Comparison of ENCODE assay signal across 27 cellular contexts in genomic region chr12:27005495-27005894, GRCh38. TPM values are rescaled to one million over a fixed set of nuclear protein-coding genes. Genes with fewer than 3 reads are reported as not detected.
DNase-seq lines count a peak whose midpoint lies in the region; ATAC-seq, FAIRE-seq and TF ChIP-seq lines count a peak whose summit lies in the region.
"Had no signal": no experiment of that assay in that cellular context is flagged by ENCODE, and none has a peak within 500 bp of the region (broad histone marks: within the 10 kb centered on the region; RNA-seq: fewer than 3 reads in every experiment).

No MANE protein-coding gene starts in this region.

- H4K20me1 ChIP-seq in Loucy (ENCODE audit: insufficient read depth, low read length, poor library complexity, severe bottlenecking), result peaks cover 27% of the 10 kb centered on the region
- no peaks in the 10 kb centered on the region for H4K20me1 ChIP-seq in K562 (replicated peaks; ENCODE audit: control insufficient read depth, insufficient read depth, low read length)

- H3K4me1 ChIP-seq in Loucy (ENCODE audit: insufficient read depth, low read length, poor library complexity, severe bottlenecking), result peaks cover 86% of the 10 kb centered on the region
- peaks cover 0 to 6% of the 10 kb centered on the region in 2 experiments; a peak in 1 of 5 replicates for H3K4me1 ChIP-seq in K562 (replicated peaks in 1 of 2; ENCODE audit: control insufficient read depth in 2 of 2, insufficient read depth in 2 of 2, low read length in 2 of 2)
- H3K4me1 ChIP-seq: Peyer's patch, SJSA1 had no signal

- no peak for TF ChIP-seq POLR2A in K562 (conservative IDR thresholded peaks at IDR 0.05)

- no peak overlapping the region for H2AFZ ChIP-seq in Loucy (ENCODE audit: low read length)
- no peak overlapping the region for H2AFZ ChIP-seq in K562 (ENCODE audit: low read depth, low read length)
- H2AFZ ChIP-seq: GM23338 had no signal

- H3K79me2 ChIP-seq in Loucy (ENCODE audit: insufficient read depth, low read length) (peaks cover 88% of the 10 kb centered on the region), K562 (ENCODE audit: control insufficient read depth, insufficient read depth, low read length) (peaks cover 7% of the 10 kb centered on the region; the same call in 2 of the 3 replicates)

- no peak overlapping the region for H3K4me3 Mint-ChIP-seq in CD14-positive monocyte
- H3K4me3 Mint-ChIP-seq: CD4-positive, alpha-beta T cell; GM23338 had no signal

- peaks cover 4 to 6% of the 10 kb centered on the region in 2 donors for H3K36me3 Mint-ChIP-seq in CD14-positive monocyte

- peak overlapping the region in 4 of 7 donors; percentile 1 to 56 (median 14) for H3K27ac Mint-ChIP-seq in CD14-positive monocyte
- H3K27ac Mint-ChIP-seq: CD4-positive, alpha-beta T cell; GM23338 had no signal

- H3K27me3 Mint-ChIP-seq in CD14-positive monocyte (ENCODE audit: low read depth in 3 of 3), result no peaks in the 10 kb centered on the region
- H3K27me3 Mint-ChIP-seq: CD4-positive, alpha-beta T cell had no signal

- no peak for FAIRE-seq in K562 (lab: Jason Lieb, UNC)
- FAIRE-seq in GM19239 (lab: Jason Lieb, UNC), result no peak
- FAIRE-seq: GM12878 had no signal

- H3K27me3 ChIP-seq in Loucy (ENCODE audit: insufficient read depth, low read length, poor library complexity, severe bottlenecking), result no peaks in the 10 kb centered on the region
- H3K27me3 ChIP-seq in K562 (ENCODE audit: control insufficient read depth in 2 of 2, insufficient read depth in 2 of 2, low read length in 2 of 2), result no peaks in the 10 kb centered on the region
- H3K27me3 ChIP-seq: BE2C, Peyer's patch, SJSA1 had no signal

- H3K9me2 ChIP-seq in Loucy (replicated peaks; ENCODE audit: low read depth, low read length), result no peaks in the 10 kb centered on the region

- peaks cover 9% of the 10 kb centered on the region; the same call in 1 of the 2 replicates for H3F3A ChIP-seq in Loucy (ENCODE audit: low read depth)

- in situ Hi-C loops in K562 (cut with MboI), result no loop called here

- POLR2A ChIA-PET in K562 (lab: Yijun Ruan, JAX), result no interaction called here

- peaks cover 65% of the 10 kb centered on the region for H3K4me1 Mint-ChIP-seq in CD14-positive monocyte

- H3K9ac ChIP-seq in Loucy (ENCODE audit: low read depth, low read length, poor library complexity, severe bottlenecking) (no peak overlapping the region), K562 (ENCODE audit: insufficient read depth in 1 of 2, low read depth in 2 of 2, low read length in 2 of 2) (no peak overlapping the region)
- H3K9ac ChIP-seq: KMS-11 had no signal

- TF ChIP-seq EP300 in K562 (IDR thresholded peaks at IDR 0.05; ENCODE audit: low read length), result no peak

- no peaks in the 10 kb centered on the region for H3K9me3 Mint-ChIP-seq in CD14-positive monocyte
- H3K9me3 Mint-ChIP-seq: CD4-positive, alpha-beta T cell; GM23338 had no signal

- TF ChIP-seq RAD21 in K562 (CRISPR knock-in tag; conservative IDR thresholded peaks at IDR 0.05 in 1 of 2, IDR thresholded peaks at IDR 0.05 in 1 of 2), result no peak

- H3K36me3 ChIP-seq in Loucy (ENCODE audit: insufficient read depth, low read length) (no peaks in the 10 kb centered on the region), K562 (ENCODE audit: control insufficient read depth, insufficient read depth, low read length) (no peaks in the 10 kb centered on the region)
- H3K36me3 ChIP-seq: BE2C, Peyer's patch, SJSA1 had no signal

- no TSS peak for BruUV-seq in K562 (replicated peaks; lab: Mats Ljungman, UMichigan)

- TF ChIP-seq CTCF in CD14-positive monocyte (IDR thresholded peaks at IDR 0.05) (no peak), Loucy (conservative IDR thresholded peaks at IDR 0.05; ENCODE audit: low read length) (no peak), K562 (IDR thresholded peaks at IDR 0.05 in 2 of 3, conservative IDR thresholded peaks at IDR 0.05 in 1 of 3; ENCODE audit: insufficient read depth in 2 of 3, low read depth in 1 of 3, low read length in 3 of 3) (no peak)

- H3K4me3 ChIP-seq in Loucy (ENCODE audit: low read length, poor library complexity, severe bottlenecking) (no peak overlapping the region), K562 (no peak overlapping the region)
- H3K4me3 ChIP-seq: GM12878, GM23338, HAP-1, Peyer's patch, SJSA1 had no signal

- intact Hi-C loops in CD14-positive monocyte (cut with micrococcal nuclease), result no loop called here
- intact Hi-C loops in K562 (cut with micrococcal nuclease), result no loop called here
- intact Hi-C loops in sciatic nerve (cut with DNase I), result no loop called here

- H3K9me3 ChIP-seq in Loucy (ENCODE audit: insufficient read depth, low read depth, low read length), result no peaks in the 10 kb centered on the region
- H3K9me3 ChIP-seq in K562 (replicated peaks; ENCODE audit: control insufficient read depth, insufficient read depth, low read depth, low read length), result no peaks in the 10 kb centered on the region
- H3K9me3 ChIP-seq: BE2C, HAP-1, Peyer's patch, SJSA1 had no signal

- peak overlapping the region; percentile 36 for H3K4me2 ChIP-seq in Loucy (ENCODE audit: low read depth, low read length, poor library complexity, severe bottlenecking)
- H3K4me2 ChIP-seq in K562 (ENCODE audit: insufficient read depth, low read length), result no peak overlapping the region
- H3K4me2 ChIP-seq: GM23338, KMS-11 had no signal

- no peak overlapping the region for H3K27ac ChIP-seq in K562 (ENCODE audit: extremely low read depth, low read depth, low read length)
- H3K27ac ChIP-seq: HL-60, KMS-11, Peyer's patch, SJSA1 had no signal

- DNase-seq in CD14-positive monocyte (ENCODE audit: low spot score) (no peak), K562 (ENCODE audit: extremely low read depth in 1 of 4, low spot score in 3 of 4) (no peak), sciatic nerve (ENCODE audit: low spot score) (no peak), GM19239 (ENCODE audit: insufficient read length, low spot score) (no peak), T-helper 2 cell (no peak)
- DNase-seq: BE2C; CD4-positive, alpha-beta T cell; COR-L47; DMS 273 treated with DMSO at 0.1 percent for 48 hours; DND-41; MM.1S; NCI-H1092; NCI-H1436; NCI-H187 treated with DMSO at 0.1 percent for 48 hours; NCI-H2227 treated with DMSO at 0.1 percent for 48 hours; NCI-H510A treated with DMSO at 0.1 percent for 48 hours; NCI-H748 treated with DMSO at 0.1 percent for 48 hours; Peyer's patch; T-helper 1 cell had no signal

- ATAC-seq in K562 (no peak), sciatic nerve (peak; percentile 38), HG03095 (IDR thresholded peaks at IDR 0.05; ENCODE audit: unreplicated experiment) (no peak)
- ATAC-seq: GM12878, GM23338 had no signal

- 88% methylated on average over 2 of the region's 2 CpGs for WGBS in K562 (ENCODE audit: insufficient coverage, low coverage, missing lambda C conversion rate)

- no peaks in the 10 kb centered on the region for H3K9me1 ChIP-seq in K562 (ENCODE audit: control insufficient read depth, insufficient read depth, low read length)

- CTCF ChIA-PET in K562 (lab: Yijun Ruan, JAX; ENCODE audit: low intra/inter-chr PET ratio), result no interaction called here

TF ChIP-seq in K562, 482 proteins besides CTCF, POLR2A, EP300 and RAD21 (continues in another document):
- TF ChIP-seq ZNF316 (IDR thresholded peaks at IDR 0.05) (peak; percentile 85), KAT2B (IDR thresholded peaks at IDR 0.05; ENCODE audit: low read depth, low read length) (no peak), MAFK (IDR thresholded peaks at IDR 0.05; ENCODE audit: low read length) (peak; percentile 30; the same call in 1 of the 2 replicates)

RNA-seq across cellular contexts. Expression of gene TM7SF3, which starts 8.7 kb away (rescaled TPM):
- polyA plus RNA-seq in CD14-positive monocyte (10 to 100 TPM; 71.7 to 85.9 TPM), K562 (2011; rRNA removed) (83.8 and 90.4 TPM in 2 replicates), K562 (2014; fragmentation: Illumina TruSeq; extraction: Trizol) (37.1 and 51.5 TPM in 2 replicates), K562 (2014; fragmentation: Nextera tagmentation; extraction: Ambion mirVana) (1 to 10 TPM; 9.3 to 9.7 TPM), K562 (2014; rRNA removed) (19.9 and 26.5 TPM in 2 replicates)
- 63.3 and 68.0 TPM in 2 replicates for total RNA-seq in K562 (2011; cell fraction: chromatin; rRNA removed; ENCODE audit: low replicate concordance)
- 58.0 and 66.8 TPM in 2 replicates for total RNA-seq in K562 (2011; cell fraction: nucleolus; rRNA removed)
- 91.1 and 94.4 TPM in 2 replicates for total RNA-seq in K562 (2011; cell fraction: nucleoplasm; rRNA removed)
- total RNA-seq in K562 (2014; rRNA removed) (23.0 and 28.2 TPM in 2 replicates), K562 (2014; rRNA removed; fragmentation: Illumina TruSeq; extraction: Trizol) (31.5 and 33.5 TPM in 2 replicates), K562 (2015; rRNA removed; fragmentation: Illumina TruSeq; extraction: Trizol) (30.0 and 33.8 TPM in 2 replicates), K562 (2021) (24.8 and 25.4 TPM in 2 replicates), sciatic nerve (58.9 TPM)
- 32.8 and 55.3 TPM in 2 replicates for polyA plus RNA-seq in K562 (2011; cell fraction: cytosol; rRNA removed)
- 37.7 and 56.4 TPM in 2 replicates for polyA plus RNA-seq in K562 (2011; cell fraction: nucleus; rRNA removed)
- 34.3 and 39.0 TPM in 2 replicates for polyA plus RNA-seq in K562 (2012)
- 104 and 110 TPM in 2 replicates for polyA minus RNA-seq in K562 (2011; rRNA and poly(A)+ RNA removed)
- 40.5 and 50.2 TPM in 2 replicates for polyA minus RNA-seq in K562 (2011; cell fraction: cytosol; rRNA and poly(A)+ RNA removed)
- polyA minus RNA-seq in K562 (2011; cell fraction: nucleus; rRNA and poly(A)+ RNA removed), result 18.6 and 25.9 TPM in 2 replicates

RNA-seq across cellular contexts. Expression of gene MED21, which starts 16.9 kb away (rescaled TPM):
- polyA plus RNA-seq in CD14-positive monocyte (10 to 100 TPM; 11.0 to 11.2 TPM), K562 (2011; rRNA removed) (55.2 and 59.9 TPM in 2 replicates), K562 (2014; fragmentation: Illumina TruSeq; extraction: Trizol) (26.4 and 32.7 TPM in 2 replicates), K562 (2014; fragmentation: Nextera tagmentation; extraction: Ambion mirVana) (10 to 100 TPM; 60.5 to 65.9 TPM), K562 (2014; rRNA removed) (16.3 and 23.3 TPM in 2 replicates)
- total RNA-seq in K562 (2011; cell fraction: chromatin; rRNA removed; ENCODE audit: low replicate concordance), result 25.6 and 49.0 TPM in 2 replicates
- total RNA-seq in K562 (2011; cell fraction: nucleolus; rRNA removed), result 22.2 and 23.7 TPM in 2 replicates
- total RNA-seq in K562 (2011; cell fraction: nucleoplasm; rRNA removed), result 30.6 and 49.1 TPM in 2 replicates
- total RNA-seq in K562 (2014; rRNA removed) (18.6 and 19.4 TPM in 2 replicates), K562 (2014; rRNA removed; fragmentation: Illumina TruSeq; extraction: Trizol) (41.5 and 47.2 TPM in 2 replicates), K562 (2015; rRNA removed; fragmentation: Illumina TruSeq; extraction: Trizol) (33.9 and 38.2 TPM in 2 replicates), K562 (2021) (30.0 and 31.7 TPM in 2 replicates), sciatic nerve (67.7 TPM)
- 15.1 and 20.9 TPM in 2 replicates for polyA plus RNA-seq in K562 (2011; cell fraction: cytosol; rRNA removed)
- polyA plus RNA-seq in K562 (2011; cell fraction: nucleus; rRNA removed), result 21.9 and 34.3 TPM in 2 replicates
- polyA plus RNA-seq in K562 (2012), result 25.6 and 31.9 TPM in 2 replicates
- 52.9 and 54.6 TPM in 2 replicates for polyA minus RNA-seq in K562 (2011; rRNA and poly(A)+ RNA removed)
- 14.9 and 18.9 TPM in 2 replicates for polyA minus RNA-seq in K562 (2011; cell fraction: cytosol; rRNA and poly(A)+ RNA removed)
- 24.4 and 48.5 TPM in 2 replicates for polyA minus RNA-seq in K562 (2011; cell fraction: nucleus; rRNA and poly(A)+ RNA removed)
